Comparison of ENCODE assay signal across 10 cellular contexts in the genomic region with DNA sequence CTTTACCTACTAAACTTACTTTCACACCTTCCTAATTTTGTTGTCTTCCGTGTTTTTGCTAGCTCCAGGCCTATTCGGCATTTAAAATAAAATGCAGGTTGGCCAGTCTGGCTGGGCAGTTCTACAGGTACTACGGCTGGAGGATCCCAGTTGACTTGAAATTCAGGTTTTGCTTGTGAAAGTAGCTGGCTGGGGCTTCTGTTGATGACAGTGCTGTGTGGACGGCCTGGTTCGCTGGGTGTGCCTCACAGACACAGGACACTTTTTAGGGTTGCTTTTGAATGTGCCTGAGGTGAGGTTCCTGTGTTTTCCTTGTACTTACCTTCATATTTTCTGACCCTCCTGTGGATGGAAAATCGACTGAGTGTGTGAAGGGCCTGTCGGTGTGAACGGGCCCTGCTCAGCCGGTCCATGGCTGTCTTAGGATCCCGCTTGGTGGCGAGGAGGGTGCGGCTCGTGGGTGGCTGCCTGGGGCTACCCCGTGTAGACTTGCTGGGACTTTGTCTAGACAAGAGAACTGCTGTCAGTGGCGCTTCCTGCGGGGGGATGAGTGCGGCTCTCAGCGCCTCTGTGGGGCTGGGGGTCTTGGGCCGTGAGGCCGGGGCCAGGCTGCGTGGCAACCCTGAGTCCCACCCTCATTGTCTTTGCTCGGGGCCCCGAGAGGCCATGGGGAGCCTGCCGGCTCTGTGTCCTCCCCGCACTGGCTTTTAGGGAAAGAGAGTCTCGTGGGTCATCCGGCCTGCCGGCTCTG. TPM values are rescaled to one million over a fixed set of nuclear protein-coding genes. Genes with fewer than 3 reads are reported as not detected.
DNase-seq lines count a peak whose midpoint lies in the region; ATAC-seq, FAIRE-seq and TF ChIP-seq lines count a peak whose summit lies in the region.
"Had no signal": no experiment of that assay in that cellular context is flagged by ENCODE, and none has a peak within 500 bp of the region (broad histone marks: within the 10 kb centered on the region; RNA-seq: fewer than 3 reads in every experiment).

No MANE protein-coding gene starts in this region.

- TF ChIP-seq CTCF in WERI-Rb-1 (IDR thresholded peaks at IDR 0.05; ENCODE audit: low read depth, low read length) (no peak), MM.1S (IDR thresholded peaks at IDR 0.05; ENCODE audit: low read length) (no peak)

- no peaks in the 10 kb centered on the region; the same call in 1 of the 2 replicates for H3K79me2 ChIP-seq in MM.1S (ENCODE audit: low read length)

- H3K27me3 Mint-ChIP-seq in effector memory CD8-positive, alpha-beta T cell = no peaks in the 10 kb centered on the region

- H3K9ac ChIP-seq in MM.1S (ENCODE audit: low read length) = no peak overlapping the region

- H3K4me3 Mint-ChIP-seq in effector memory CD8-positive, alpha-beta T cell = peak overlapping the region; percentile 21 to 91

- H2AFZ ChIP-seq in MM.1S (ENCODE audit: low read length) = no peak overlapping the region

- H3K27me3 ChIP-seq in WERI-Rb-1 (ENCODE audit: insufficient read depth, low read depth, severe bottlenecking) (no peaks in the 10 kb centered on the region), MM.1S (replicated peaks; ENCODE audit: insufficient read depth, low read length) (no peaks in the 10 kb centered on the region)
- H3K27me3 ChIP-seq: ascending aorta had no signal

- peak; percentile 16 for FAIRE-seq in GM12891 (lab: Jason Lieb, UNC)

- TF ChIP-seq POLR2A in GM12891 (IDR thresholded peaks at IDR 0.05; ENCODE audit: low read depth, low read length) = no peak

- H3K4me1 Mint-ChIP-seq in effector memory CD8-positive, alpha-beta T cell (ENCODE audit: low read depth in 2 of 2) = peaks cover 31 to 38% of the 10 kb centered on the region in 2 donors

- peaks cover 10% of the 10 kb centered on the region for H3K4me1 ChIP-seq in MM.1S (ENCODE audit: low read length)
- H3K4me1 ChIP-seq: ascending aorta had no signal

- H3K36me3 ChIP-seq in WERI-Rb-1 (peaks cover 26% of the 10 kb centered on the region), MM.1S (replicated peaks; ENCODE audit: insufficient read depth, low read length) (no peaks in the 10 kb centered on the region)
- H3K36me3 ChIP-seq: ascending aorta had no signal

- H3K4me2 ChIP-seq in MM.1S (ENCODE audit: low read depth, low read length) = no peak overlapping the region

- peaks cover 13% of the 10 kb centered on the region for H3K36me3 Mint-ChIP-seq in effector memory CD8-positive, alpha-beta T cell (ENCODE audit: insufficient read depth)

- H3K27ac ChIP-seq in WERI-Rb-1 (peak overlapping the region; percentile 12; the same call in 1 of the 2 replicates), MM.1S (ENCODE audit: low read length) (no peak overlapping the region)

- H3K4me3 ChIP-seq in WERI-Rb-1 (ENCODE audit: low read depth, low read length) (no peak overlapping the region), MM.1S (ENCODE audit: low read length) (no peak overlapping the region)
- H3K4me3 ChIP-seq: ascending aorta had no signal

- peak; percentile 53 for ATAC-seq in effector memory CD8-positive, alpha-beta T cell (replicated peaks)
- ATAC-seq in HG02678 (IDR thresholded peaks at IDR 0.05; ENCODE audit: unreplicated experiment) = no peak

- H3K9me2 ChIP-seq in MM.1S (replicated peaks; ENCODE audit: insufficient read depth, low read length) = no peaks in the 10 kb centered on the region

- no peaks in the 10 kb centered on the region for H4K20me1 ChIP-seq in MM.1S (ENCODE audit: insufficient read depth, low read length)

- no peaks in the 10 kb centered on the region for H3K9me3 Mint-ChIP-seq in effector memory CD8-positive, alpha-beta T cell

- H3K9me3 ChIP-seq in WERI-Rb-1 (ENCODE audit: severe bottlenecking) (no peaks in the 10 kb centered on the region), MM.1S (replicated peaks; ENCODE audit: insufficient read depth, low read length) (no peaks in the 10 kb centered on the region)
- H3K9me3 ChIP-seq: ascending aorta had no signal

- H3F3A ChIP-seq in MM.1S (ENCODE audit: insufficient read depth, low read length) = peaks cover 6% of the 10 kb centered on the region

- peak overlapping the region; percentile 94 to 96 for H3K27ac Mint-ChIP-seq in effector memory CD8-positive, alpha-beta T cell

- DNase-seq in GM12891 (ENCODE audit: insufficient read length, low spot score) (no peak), WERI-Rb-1 (no peak), renal cortical epithelial cell (ENCODE audit: low read depth) (peak; percentile 33), MM.1S (no peak), GF-D8 (lab: John Stamatoyannopoulos, UW) (no peak), NCI-H82 (lab: John Stamatoyannopoulos, UW) (no peak)
- DNase-seq in effector memory CD8-positive, alpha-beta T cell = peak in 2 of 3 experiments; percentile 28 to 33
- DNase-seq: NCI-H2171 treated with DMSO at 0.1 percent for 48 hours had no signal

TF ChIP-seq in GM12891, 5 proteins besides CTCF, POLR2A, EP300 and RAD21:
- TF ChIP-seq TAF1 (IDR thresholded peaks at IDR 0.05; ENCODE audit: low read depth, low read length) (no peak), SPI1 (IDR thresholded peaks at IDR 0.05; ENCODE audit: low read depth, low read length) (no peak), POLR2AphosphoS5 (IDR thresholded peaks at IDR 0.05; ENCODE audit: low read depth, low read length) (no peak), POU2F2 (IDR thresholded peaks at IDR 0.05; ENCODE audit: low read depth, low read length) (no peak), PAX5 (IDR thresholded peaks at IDR 0.05; ENCODE audit: insufficient read depth, low read length, severe bottlenecking) (no peak)

RNA-seq across cellular contexts. Expression of a gene that starts 18.7 kb away (rescaled TPM):
- 0.04 TPM for polyA plus RNA-seq in GM12891 (2012; ENCODE audit: low read depth, missing spikeins)
- total RNA-seq in renal cortical epithelial cell = not detected in 2 replicates
- total RNA-seq: ascending aorta had no signal

Comparison
In these comparisons a context has a peak if more than half of its experiments do, and no peak if none do; other contexts are left out.
1. DNase-seq: peak in effector memory CD8-positive, alpha-beta T cell (2 of 3) and renal cortical epithelial cell (single experiment); none in GM12891 (single experiment), WERI-Rb-1 (single experiment), MM.1S (single experiment), GF-D8 (single experiment) and NCI-H82 (single experiment).